ENCODE assay signal across 15 cellular contexts in the genomic region with DNA sequence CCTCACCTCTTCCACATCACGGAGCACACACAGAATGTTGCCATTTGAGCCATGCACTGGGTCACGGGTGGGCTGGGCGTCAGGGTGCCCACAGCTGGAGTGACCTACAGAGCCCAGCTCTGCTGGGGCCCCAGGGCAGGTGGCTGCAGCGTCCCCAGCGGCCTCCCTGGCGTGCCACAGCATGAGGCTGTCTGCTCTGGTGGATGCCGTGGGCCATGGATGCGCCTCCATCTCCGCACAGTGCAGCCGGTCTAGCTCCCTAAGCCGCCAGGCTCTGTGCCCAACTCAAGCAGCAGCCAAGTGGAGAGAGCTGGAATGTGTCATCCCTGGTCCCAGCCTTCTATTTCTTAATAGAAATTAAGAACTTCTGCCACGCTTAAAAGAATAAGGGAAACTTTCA. TPM values are rescaled to one million over a fixed set of nuclear protein-coding genes. Genes with fewer than 3 reads are reported as not detected.
DNase-seq lines count a peak whose midpoint lies in the region; ATAC-seq and TF ChIP-seq lines count a peak whose summit lies in the region.
"Had no signal": no experiment of that assay in that cellular context is flagged by ENCODE, and none has a peak within 500 bp of the region (broad histone marks: within the 10 kb centered on the region; RNA-seq: fewer than 3 reads in every experiment).

No MANE protein-coding gene starts in this region.

- no peak overlapping the region for H3K4me3 Mint-ChIP-seq in CD14-positive monocyte
- H3K4me3 Mint-ChIP-seq: activated CD4-positive, alpha-beta memory T cell treated with anti-CD3 and anti-CD28 coated beads, Interleukin-2, amount 10 ng/mL, durations not matched to agents 7 days and 5 days; central memory CD8-positive, alpha-beta T cell; HFFc6; stimulated activated naive CD8-positive, alpha-beta T cell treated with anti-CD3 and anti-CD28 coated beads, Interleukin-15, amount 100 ng/mL, for 72 hours had no signal

- no peak for TF ChIP-seq POLR2A in upper lobe of left lung (IDR thresholded peaks at IDR 0.05)

- peaks cover 10 to 32% of the 10 kb centered on the region in 2 donors for H3K36me3 Mint-ChIP-seq in CD14-positive monocyte

- H3K4me3 ChIP-seq in upper lobe of left lung = no peak overlapping the region

- H3K9me3 ChIP-seq in upper lobe of left lung = no peaks in the 10 kb centered on the region
- H3K9me3 ChIP-seq: Caco-2 had no signal

- peaks cover 3 to 24% (median 8%) of the 10 kb centered on the region in 4 donors for H3K4me1 ChIP-seq in upper lobe of left lung
- H3K4me1 ChIP-seq: Caco-2 had no signal

- no peak for TF ChIP-seq EP300 in upper lobe of left lung (IDR thresholded peaks at IDR 0.05)

- intact Hi-C loops in CD14-positive monocyte (cut with micrococcal nuclease) = no loop called here

- H3K27me3 ChIP-seq in upper lobe of left lung = no peaks in the 10 kb centered on the region

- H3K27ac Mint-ChIP-seq in CD14-positive monocyte = peak overlapping the region in 2 of 7 donors; percentile 30 to 33
- H3K27ac Mint-ChIP-seq: activated CD4-positive, alpha-beta memory T cell treated with anti-CD3 and anti-CD28 coated beads, Interleukin-2, amount 10 ng/mL, durations not matched to agents 7 days and 5 days; HFFc6; stimulated activated naive CD8-positive, alpha-beta T cell treated with anti-CD3 and anti-CD28 coated beads, Interleukin-15, amount 100 ng/mL, for 72 hours had no signal

- H3K27ac ChIP-seq in upper lobe of left lung = peak overlapping the region in 1 of 4 donors; percentile 18

- peaks cover 12% of the 10 kb centered on the region for H3K4me1 Mint-ChIP-seq in CD14-positive monocyte

- ATAC-seq in upper lobe of left lung (ENCODE audit: low FRiP score in 2 of 2) = peak; percentile 66 to 74
- no peak for ATAC-seq in HG02970 (IDR thresholded peaks at IDR 0.05; ENCODE audit: low FRiP score, unreplicated experiment)
- ATAC-seq: stimulated activated naive CD8-positive, alpha-beta T cell treated with anti-CD3 and anti-CD28 coated beads, Interleukin-15, amount 100 ng/mL, for 72 hours had no signal

- peak in 36 of 56 donors; percentile 18 to 83 (median 47) for DNase-seq in amygdala (lab: John Stamatoyannopoulos, UW)
- DNase-seq in globus pallidus (ENCODE audit: low spot score) = peak; percentile 87
- peak; percentile 81 for DNase-seq in medulla oblongata (ENCODE audit: extremely low spot score)
- peak; percentile 56 to 79 for DNase-seq in upper lobe of left lung
- no peak for DNase-seq in NCI-H1436 (lab: John Stamatoyannopoulos, UW)
- no peak for DNase-seq in CD14-positive monocyte (ENCODE audit: low spot score)
- DNase-seq: activated CD4-positive, alpha-beta memory T cell treated with anti-CD3 and anti-CD28 coated beads, Interleukin-2, amount 10 ng/mL, durations not matched to agents 7 days and 5 days; Caco-2; HFFc6; NCI-H2107; NK-92 treated with Interleukin-12 subunit alpha and Interleukin-12 subunit beta, amount 100 ng/mL, for 24 hours; SHP77 treated with DMSO at 0.1 percent for 48 hours; stimulated activated naive CD8-positive, alpha-beta T cell treated with anti-CD3 and anti-CD28 coated beads, Interleukin-15, amount 100 ng/mL, for 72 hours had no signal

- H3K9me3 Mint-ChIP-seq in CD14-positive monocyte = no peaks in the 10 kb centered on the region
- H3K9me3 Mint-ChIP-seq: activated CD4-positive, alpha-beta memory T cell treated with anti-CD3 and anti-CD28 coated beads, Interleukin-2, amount 10 ng/mL, durations not matched to agents 7 days and 5 days; central memory CD8-positive, alpha-beta T cell; HFFc6; stimulated activated naive CD8-positive, alpha-beta T cell treated with anti-CD3 and anti-CD28 coated beads, Interleukin-15, amount 100 ng/mL, for 72 hours had no signal

- H3K36me3 ChIP-seq in upper lobe of left lung = no peaks in the 10 kb centered on the region

- peaks cover 0 to 2% (median 0%) of the 10 kb centered on the region in 3 donors for H3K27me3 Mint-ChIP-seq in CD14-positive monocyte (ENCODE audit: low read depth in 3 of 3)
- H3K27me3 Mint-ChIP-seq: activated CD4-positive, alpha-beta memory T cell treated with anti-CD3 and anti-CD28 coated beads, Interleukin-2, amount 10 ng/mL, durations not matched to agents 7 days and 5 days; central memory CD8-positive, alpha-beta T cell; stimulated activated naive CD8-positive, alpha-beta T cell treated with anti-CD3 and anti-CD28 coated beads, Interleukin-15, amount 100 ng/mL, for 72 hours had no signal

- 77 to 78% methylated on average over 7 to 11 of the region's 12 CpGs for WGBS in upper lobe of left lung, 2 donors

- TF ChIP-seq CTCF in upper lobe of left lung (IDR thresholded peaks at IDR 0.05) (no peak), CD14-positive monocyte (IDR thresholded peaks at IDR 0.05) (no peak)

RNA-seq across cellular contexts. Expression of a gene that starts 59.1 kb away (rescaled TPM):
- total RNA-seq in upper lobe of left lung = 100 to 1,000 TPM; 159 to 285 (median 260) TPM
- polyA plus RNA-seq in CD14-positive monocyte = 1 to 10 TPM; 7.2 to 7.6 TPM

Comparison
In these comparisons a context has a peak if more than half of its experiments do, and no peak if none do; other contexts are left out.
1. DNase-seq: peak in amygdala (36 of 56), globus pallidus (single experiment), medulla oblongata (single experiment) and upper lobe of left lung (2 of 2); none in NCI-H1436 (single experiment) and CD14-positive monocyte (single experiment).